In the genomic region with DNA sequence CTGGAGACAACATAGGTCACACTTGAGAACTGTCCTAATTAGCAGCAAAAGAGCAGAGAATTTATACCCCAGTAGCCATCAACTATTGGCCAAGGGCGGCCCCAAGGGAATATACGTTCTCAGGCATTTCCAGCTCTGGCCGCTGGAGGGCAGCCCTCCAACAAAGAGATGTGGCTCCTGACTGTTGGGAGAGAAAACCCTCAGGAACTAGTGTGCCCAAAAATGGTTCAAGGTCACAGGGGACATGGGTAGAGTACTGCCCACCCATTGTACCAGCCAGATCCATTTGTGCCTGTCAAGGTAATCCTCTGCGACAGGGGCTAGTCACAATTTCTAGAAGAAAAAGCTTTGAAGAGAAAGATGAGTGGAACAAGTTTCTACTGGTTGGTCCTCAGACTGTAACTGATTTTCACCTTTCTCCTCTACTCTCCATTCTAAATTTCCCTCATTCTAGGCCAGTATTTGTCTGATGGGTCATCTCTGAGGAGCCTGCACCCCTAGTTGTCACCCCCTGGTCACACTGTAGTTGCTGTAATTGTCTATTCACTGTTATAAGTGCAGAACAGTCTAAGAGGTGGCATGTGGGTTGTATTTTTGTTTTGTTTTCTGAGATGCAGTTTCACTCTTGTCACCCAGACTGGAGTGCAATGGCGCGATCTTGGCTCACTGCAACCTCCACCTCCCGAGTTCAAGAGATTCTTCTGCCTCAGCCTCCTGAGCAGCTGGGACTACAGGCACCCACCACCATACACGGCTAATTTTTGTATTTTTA, we compare ENCODE assay signal across 7 cellular contexts.
A peak's percentile ranks its signal among the peaks of the same experiment; 100 is the strongest.
DNase-seq lines count a peak whose midpoint lies in the region; ATAC-seq and TF ChIP-seq lines count a peak whose summit lies in the region.

No MANE protein-coding gene starts in this region.

- in situ Hi-C loops in astrocyte of the spinal cord (cut with HindIII; ENCODE audit: low sequenced_read_pairs): no loop called here

- peak; percentile 94 for ATAC-seq in HG02759 (IDR thresholded peaks at IDR 0.05; ENCODE audit: unreplicated experiment)

- peak; percentile 3 for DNase-seq in NCI-H146 treated with DMSO at 0.1 percent for 48 hours (lab: John Stamatoyannopoulos, UW; ENCODE audit: unreplicated experiment)
- peak; percentile 56 for DNase-seq in T-helper 9 cell
- peak; percentile 60 for DNase-seq in astrocyte of the spinal cord (ENCODE audit: low read depth, low spot score)
- DNase-seq in inferior parietal cortex (ENCODE audit: extremely low spot score): peak; percentile 82
- peak; percentile 36 to 56 for DNase-seq in stimulated activated CD4-positive, alpha-beta T cell treated with anti-CD3 and anti-CD28 coated beads, Interleukin-1b, Interleukin-23, amount 100 ng/mL, for 1 hour (ENCODE audit: low read depth in 2 of 2)

- TF ChIP-seq CTCF in GM12875 (IDR thresholded peaks at IDR 0.05; ENCODE audit: borderline replicate concordance, insufficient read depth, low read depth, low read length): peak; percentile 81
- TF ChIP-seq CTCF in astrocyte of the spinal cord (IDR thresholded peaks at IDR 0.05; ENCODE audit: low read depth, low read length): peak; percentile 88

- H3K4me3 ChIP-seq in GM12875 (ENCODE audit: low read depth, low read length): no peak overlapping the region
- no peak overlapping the region for H3K4me3 ChIP-seq in astrocyte of the spinal cord (ENCODE audit: low read depth, low read length)

Comparison
In these comparisons a context has a peak if more than half of its experiments do, and no peak if none do; other contexts are left out.
1. DNase-seq: peak in every context shown above with its lines; median percentile 82 in inferior parietal cortex; 60 in astrocyte of the spinal cord; 56 in T-helper 9 cell; 46 in stimulated activated CD4-positive, alpha-beta T cell treated with anti-CD3 and anti-CD28 coated beads, Interleukin-1b, Interleukin-23, amount 100 ng/mL, for 1 hour; 3 in NCI-H146 treated with DMSO at 0.1 percent for 48 hours.